Comparison of ENCODE assay signal across 8 cellular contexts in the genomic region with DNA sequence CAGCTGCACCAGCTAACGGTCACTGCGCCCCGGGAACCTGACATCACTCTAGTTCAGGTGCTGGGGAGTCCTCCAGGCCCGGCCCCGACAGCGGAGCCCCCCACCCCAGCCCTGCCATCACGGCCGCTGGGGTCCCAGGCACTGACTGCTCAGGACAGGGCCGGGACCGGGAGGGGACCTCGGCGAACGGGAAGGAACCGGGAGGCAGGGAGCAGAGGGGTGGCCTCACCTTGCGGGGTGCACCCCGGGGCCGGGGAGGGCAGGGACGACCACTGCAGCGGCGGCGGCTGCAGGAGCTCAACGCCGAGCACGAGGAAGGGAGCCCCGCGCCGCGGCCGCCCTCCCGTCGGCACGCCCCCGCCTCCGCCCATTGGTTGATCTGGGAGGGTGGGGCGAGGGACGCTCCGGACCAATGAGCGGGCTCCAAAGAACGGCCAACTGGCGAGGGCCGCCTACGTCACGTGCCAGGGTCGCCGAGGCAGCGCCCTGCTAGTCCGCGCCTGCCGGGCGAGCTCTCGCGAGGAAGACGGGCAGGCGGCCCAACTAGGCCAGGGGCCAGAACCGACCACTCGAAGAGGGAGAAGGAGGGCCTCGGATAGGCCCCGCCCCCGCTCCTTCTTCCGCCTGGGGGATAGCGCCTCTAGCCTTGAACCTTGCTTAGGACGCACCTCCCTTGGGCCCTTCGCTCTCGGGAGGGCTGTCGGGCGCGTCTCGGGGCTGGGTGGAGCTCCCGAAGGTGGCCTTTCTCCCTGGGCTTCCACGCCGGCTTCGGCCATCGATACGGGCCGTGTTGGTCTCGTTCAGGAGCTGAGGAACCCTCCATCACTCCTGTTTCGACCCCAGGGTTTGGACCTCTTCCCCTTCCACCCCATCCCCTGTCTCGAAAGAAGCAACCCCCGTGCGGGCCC. TPM values are rescaled to one million over a fixed set of nuclear protein-coding genes. Genes with fewer than 3 reads are reported as not detected.
DNase-seq lines count a peak whose midpoint lies in the region; ATAC-seq and TF ChIP-seq lines count a peak whose summit lies in the region.

ADISSP (minus strand) TSS at position 320 of the 908 bp plus-strand sequence. CDS start 7,653 bp downstream, outside the sequence.

- H3K9me3 ChIP-seq in AG04450 (ENCODE audit: control insufficient read depth, insufficient read depth, low read length) (no peaks in the 10 kb centered on the region), breast epithelium (no peaks in the 10 kb centered on the region), iPS-18a (ENCODE audit: control insufficient read depth, low read depth, low read length) (no peaks in the 10 kb centered on the region), skeletal muscle satellite cell (replicated peaks; ENCODE audit: low read length) (no peaks in the 10 kb centered on the region)

- H3K4me1 ChIP-seq in breast epithelium (no peaks in the 10 kb centered on the region), iPS-18a (ENCODE audit: control insufficient read depth, low read depth, low read length) (peaks cover 9% of the 10 kb centered on the region), skeletal muscle satellite cell (ENCODE audit: control insufficient read depth, insufficient read depth, low read length) (peaks cover 26% of the 10 kb centered on the region)

- CTCF ChIA-PET in AG04450 (lab: Charles Lee), result interaction anchor here (1.2 to 2.1 kb wide), 4 partner anchors 10 to 51 kb away, joined by 4 to 18 read pairs (median 10); partner anchors contain the start of gene SPEF1

- H3K4me2 ChIP-seq in skeletal muscle satellite cell (ENCODE audit: low read length), result peak within 1 kb of the TSS; percentile 96

- peak within 1 kb of the TSS; percentile 84 for H3K4me3 ChIP-seq in AG04450 (ENCODE audit: low read depth, low read length)
- peak within 1 kb of the TSS; percentile 69 to 88 (median 79) for H3K4me3 ChIP-seq in breast epithelium
- H3K4me3 ChIP-seq in iPS-18a (ENCODE audit: low read length), result peak within 1 kb of the TSS; percentile 82
- peak within 1 kb of the TSS; percentile 87 for H3K4me3 ChIP-seq in skeletal muscle satellite cell (ENCODE audit: low read length)

- TF ChIP-seq CTCF in AG04450 (IDR thresholded peaks at IDR 0.05; ENCODE audit: low read depth, low read length) (peak; percentile 28; the same call in 1 of the 2 replicates), VCaP (conservative IDR thresholded peaks at IDR 0.05) (no peak), breast epithelium (IDR thresholded peaks at IDR 0.05) (no peak)

- intact Hi-C loops in breast epithelium (cut with DNase I; ENCODE audit: low total_unique reads), result no loop called here

- H3K27me3 ChIP-seq in AG04450 (ENCODE audit: control insufficient read depth, insufficient read depth, low read length), result no peaks in the 10 kb centered on the region
- H3K27me3 ChIP-seq in breast epithelium, result no peaks in the 10 kb centered on the region
- no peaks in the 10 kb centered on the region for H3K27me3 ChIP-seq in iPS-18a (ENCODE audit: control insufficient read depth, insufficient read depth, low read length)
- H3K27me3 ChIP-seq in skeletal muscle satellite cell (ENCODE audit: control insufficient read depth, insufficient read depth, low read length), result no peaks in the 10 kb centered on the region

- H3K36me3 ChIP-seq in breast epithelium (no peaks in the 10 kb centered on the region), iPS-18a (ENCODE audit: control insufficient read depth, low read depth, low read length) (no peaks in the 10 kb centered on the region), skeletal muscle satellite cell (ENCODE audit: insufficient read depth, low read length) (no peaks in the 10 kb centered on the region)

- ATAC-seq in GM18870 (IDR thresholded peaks at IDR 0.05; ENCODE audit: unreplicated experiment) (peak; percentile 87), HG03135 (IDR thresholded peaks at IDR 0.05; ENCODE audit: unreplicated experiment) (peak; percentile 91)

- DNase-seq in AG04450 (ENCODE audit: low read depth, low spot score), result peak; percentile 95
- DNase-seq in NCI-H2196 treated with DMSO at 0.1 percent for 48 hours (lab: John Stamatoyannopoulos, UW; ENCODE audit: unreplicated experiment), result peak; percentile 97
- DNase-seq in breast epithelium (ENCODE audit: low spot score in 2 of 2), result peak; percentile 98

- H3K27ac ChIP-seq in AG04450 (ENCODE audit: low read depth, low read length), result peak within 1 kb of the TSS; percentile 90
- H3K27ac ChIP-seq in VCaP, result peak within 1 kb of the TSS; percentile 80
- peak within 1 kb of the TSS; percentile 96 for H3K27ac ChIP-seq in breast epithelium
- H3K27ac ChIP-seq in iPS-18a (ENCODE audit: low read length), result peak within 1 kb of the TSS; percentile 13

- POLR2A ChIA-PET in AG04450 (lab: Yijun Ruan, JAX), result interaction anchor here (0.6 to 2.3 kb wide), 12 partner anchors 10 to 318 kb away, joined by 3 to 14 read pairs (median 4); partner anchors contain the start of genes ADAM33, AP5S1, CENPB and SPEF1

- H3K9ac ChIP-seq in iPS-18a (ENCODE audit: low read length) (peak within 1 kb of the TSS; percentile 83), skeletal muscle satellite cell (ENCODE audit: low read depth, low read length) (peak within 1 kb of the TSS; percentile 94)

- no peak for TF ChIP-seq POLR2A in breast epithelium (IDR thresholded peaks at IDR 0.05)

RNA-seq across cellular contexts. Expression of gene ADISSP, which starts in this region (rescaled TPM):
- polyA plus RNA-seq in AG04450 (2011; rRNA removed), result 22.6 and 29.2 TPM in 2 replicates
- polyA minus RNA-seq in AG04450 (2011; rRNA and poly(A)+ RNA removed), result 19.2 and 21.7 TPM in 2 replicates
- 10 to 100 TPM; 12.3 to 29.3 (median 15.7) TPM for total RNA-seq in breast epithelium
- 43.9 and 63.1 TPM in 2 replicates for total RNA-seq in skeletal muscle satellite cell (2012; rRNA removed)

Comparison
In these comparisons a context has a peak if more than half of its experiments do, and no peak if none do; other contexts are left out.
1. Peak in every context shown above with its lines: DNase-seq, ATAC-seq, H3K4me3 ChIP-seq and H3K27ac ChIP-seq.
2. H3K27ac ChIP-seq: peak in every context shown above with its lines; median percentile 96 in breast epithelium; 90 in AG04450; 80 in VCaP; 13 in iPS-18a.